Comparison of ENCODE assay signal across 9 cellular contexts in genomic region chr10:92567952-92568600, GRCh38. TPM values are rescaled to one million over a fixed set of nuclear protein-coding genes. Genes with fewer than 3 reads are reported as not detected.
DNase-seq lines count a peak whose midpoint lies in the region; ATAC-seq and FAIRE-seq lines count a peak whose summit lies in the region.
"Had no signal": no experiment of that assay in that cellular context is flagged by ENCODE, and none has a peak within 500 bp of the region (broad histone marks: within the 10 kb centered on the region; RNA-seq: fewer than 3 reads in every experiment).

No MANE protein-coding gene starts in this region.

- peak; percentile 59 for ATAC-seq in GM21360 (IDR thresholded peaks at IDR 0.05; ENCODE audit: unreplicated experiment)

- H3K9me3 ChIP-seq in HUES48 (ENCODE audit: control insufficient read depth, insufficient read depth, low read length) = no peaks in the 10 kb centered on the region
- H3K9me3 ChIP-seq: neutrophil had no signal

- peaks cover 5% of the 10 kb centered on the region; the same call in 1 of the 2 replicates for H3K27me3 ChIP-seq in HUES48 (ENCODE audit: control insufficient read depth, insufficient read depth, low read length)
- H3K27me3 ChIP-seq: neutrophil had no signal

- FAIRE-seq in urothelium cell line (lab: Jason Lieb, UNC) = no peak

- DNase-seq in AG20443 (ENCODE audit: low spot score) (peak; percentile 34), fibroblast of gingiva (ENCODE audit: low read depth) (peak; percentile 34), NCI-H1105 treated with DMSO at 0.1 percent for 48 hours (lab: John Stamatoyannopoulos, UW) (no peak), SHP77 (lab: John Stamatoyannopoulos, UW) (no peak), urothelium cell line (ENCODE audit: low spot score) (no peak), mesenteric fat pad (ENCODE audit: low spot score) (no peak)

- H3K4me3 ChIP-seq in HUES48 (ENCODE audit: low read depth, low read length) = no peak overlapping the region

- H3K36me3 ChIP-seq in HUES48 (ENCODE audit: control insufficient read depth, insufficient read depth, low read length) = peaks cover 13% of the 10 kb centered on the region
- H3K36me3 ChIP-seq: neutrophil had no signal

- H3K4me1 ChIP-seq in HUES48 (ENCODE audit: control insufficient read depth, insufficient read depth, low read length) = peaks cover 24% of the 10 kb centered on the region

- peak overlapping the region; percentile 55 for H3K27ac ChIP-seq in HUES48 (ENCODE audit: low read depth, low read length)
- H3K27ac ChIP-seq: neutrophil had no signal

- no peak overlapping the region for H3K9ac ChIP-seq in HUES48 (ENCODE audit: low read depth, low read length)

RNA-seq across cellular contexts. Expression of gene IDE, which starts 5.8 kb away (rescaled TPM):
- 37.4 TPM for total RNA-seq in mesenteric fat pad

RNA-seq across cellular contexts. Expression of gene KIF11, which starts 24.9 kb away (rescaled TPM):
- total RNA-seq in mesenteric fat pad = 0.29 TPM

Comparison
In these comparisons a context has a peak if more than half of its experiments do, and no peak if none do; other contexts are left out.
1. DNase-seq: peak in AG20443 (single experiment) and fibroblast of gingiva (single experiment); none in NCI-H1105 treated with DMSO at 0.1 percent for 48 hours (single experiment), SHP77 (0 of 2), urothelium cell line (single experiment) and mesenteric fat pad (single experiment).